ENCODE assay signal across 8 cellular contexts in the genomic region with DNA sequence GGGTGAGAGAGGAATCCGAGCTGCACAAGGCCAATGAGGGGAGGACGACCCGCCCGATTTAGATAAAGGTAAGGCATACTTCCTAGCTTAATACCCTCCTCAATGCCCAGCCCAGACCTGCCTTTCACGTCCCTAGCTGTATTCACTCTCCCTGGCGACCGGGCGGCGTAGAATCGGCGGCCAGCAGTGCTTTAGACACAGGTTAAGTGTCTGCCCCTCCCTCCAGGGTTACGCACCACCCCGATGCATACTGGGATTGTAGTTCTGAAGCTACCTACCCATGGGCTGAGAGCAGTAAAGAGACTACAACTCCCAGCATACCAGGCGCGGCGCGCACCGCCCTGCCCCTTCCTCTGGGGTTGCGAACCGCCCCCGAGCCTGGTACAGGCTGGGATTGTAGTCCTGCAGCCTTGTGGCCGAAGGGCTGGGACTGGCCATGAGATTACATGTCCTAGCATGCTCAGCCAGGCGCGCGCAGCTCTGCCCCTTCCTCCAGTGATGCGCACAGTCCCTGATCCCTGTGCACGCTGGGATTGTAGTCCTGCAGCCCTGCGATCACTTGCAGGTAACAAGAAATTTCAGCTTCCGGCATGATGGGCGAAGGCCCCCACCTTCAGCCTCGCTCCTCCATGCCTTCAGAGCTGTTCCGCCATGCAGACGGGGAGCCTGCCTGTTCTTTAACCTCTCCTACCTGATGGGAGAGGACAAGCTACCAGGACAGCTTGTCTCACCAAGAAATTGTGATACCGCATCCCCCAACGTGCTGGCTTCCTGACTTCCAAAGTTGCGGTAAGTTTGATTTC. TPM values are rescaled to one million over a fixed set of nuclear protein-coding genes. Genes with fewer than 3 reads are reported as not detected.
A peak's percentile ranks its signal among the peaks of the same experiment; 100 is the strongest.
DNase-seq lines count a peak whose midpoint lies in the region; ATAC-seq and TF ChIP-seq lines count a peak whose summit lies in the region.

No MANE protein-coding gene starts in this region.

- peaks cover 6% of the 10 kb centered on the region for H3K9me3 Mint-ChIP-seq in natural killer cell treated with Interleukin-12 subunit alpha and Interleukin-12 subunit beta and Interleukin-15 and Interleukin-18, amount 100 ng/mL, for 72 hours

- H3F3A ChIP-seq in Loucy (ENCODE audit: low read depth): no peaks in the 10 kb centered on the region

- H3K4me2 ChIP-seq in Loucy (ENCODE audit: low read depth, low read length, poor library complexity, severe bottlenecking): peak overlapping the region; percentile 97

- no peaks in the 10 kb centered on the region for H3K9me3 ChIP-seq in Loucy (ENCODE audit: insufficient read depth, low read depth, low read length)
- H3K9me3 ChIP-seq in RWPE2 (ENCODE audit: severe bottlenecking): peaks cover under 1% of the 10 kb centered on the region

- H3K27me3 ChIP-seq in H7 (ENCODE audit: control insufficient read depth, insufficient read depth, low read length) (no peaks in the 10 kb centered on the region), Loucy (ENCODE audit: insufficient read depth, low read length, poor library complexity, severe bottlenecking) (no peaks in the 10 kb centered on the region), RWPE2 (ENCODE audit: insufficient read depth, poor library complexity, severe bottlenecking) (no peaks in the 10 kb centered on the region)

- H3K4me1 ChIP-seq in Loucy (ENCODE audit: insufficient read depth, low read length, poor library complexity, severe bottlenecking) (peaks cover 25% of the 10 kb centered on the region), RWPE2 (ENCODE audit: insufficient read depth, poor library complexity, severe bottlenecking) (no peaks in the 10 kb centered on the region)

- peak overlapping the region; percentile 96 for H3K4me3 Mint-ChIP-seq in natural killer cell treated with Interleukin-12 subunit alpha and Interleukin-12 subunit beta and Interleukin-15 and Interleukin-18, amount 100 ng/mL, for 72 hours

- peak; percentile 98 for ATAC-seq in RWPE2 (ENCODE audit: low read depth)
- ATAC-seq in natural killer cell treated with Interleukin-12 subunit alpha and Interleukin-12 subunit beta and Interleukin-15 and Interleukin-18, amount 100 ng/mL, for 72 hours: peak; percentile 100

- no peaks in the 10 kb centered on the region for H4K20me1 ChIP-seq in Loucy (ENCODE audit: insufficient read depth, low read length, poor library complexity, severe bottlenecking)

- no peak for TF ChIP-seq CTCF in Loucy (conservative IDR thresholded peaks at IDR 0.05; ENCODE audit: low read length)
- no peak for TF ChIP-seq CTCF in RWPE2 (IDR thresholded peaks at IDR 0.05; ENCODE audit: poor library complexity, severe bottlenecking)
- TF ChIP-seq CTCF in fibroblast of the aortic adventitia (IDR thresholded peaks at IDR 0.05; ENCODE audit: insufficient read depth, low read length): no peak

- H2AFZ ChIP-seq in Loucy (ENCODE audit: low read length): peak overlapping the region; percentile 90

- DNase-seq in ELR (ENCODE audit: low read depth) (peak; percentile 97), H7 (peak; percentile 91), RWPE2 (ENCODE audit: low spot score) (peak; percentile 99), fibroblast of the aortic adventitia (ENCODE audit: low read depth) (peak; percentile 99)
- DNase-seq in activated effector memory CD4-positive, alpha-beta T cell treated with Interleukin-2 at 50 U/mL for 16 hours: peak; percentile 88
- DNase-seq in natural killer cell treated with Interleukin-12 subunit alpha and Interleukin-12 subunit beta and Interleukin-15 and Interleukin-18, amount 100 ng/mL, for 72 hours (ENCODE audit: low spot score): peak; percentile 95
- peak; percentile 90 for DNase-seq in stimulated activated naive CD4-positive, alpha-beta T cell treated with Interleukin-2 at 50 U/mL for 16 hours (lab: John Stamatoyannopoulos, UW)

- H3K9ac ChIP-seq in Loucy (ENCODE audit: low read depth, low read length, poor library complexity, severe bottlenecking): peak overlapping the region; percentile 85

- peak overlapping the region; percentile 81 to 93 for H3K27ac Mint-ChIP-seq in natural killer cell treated with Interleukin-12 subunit alpha and Interleukin-12 subunit beta and Interleukin-15 and Interleukin-18, amount 100 ng/mL, for 72 hours

- peaks cover 13% of the 10 kb centered on the region for H3K36me3 Mint-ChIP-seq in natural killer cell treated with Interleukin-12 subunit alpha and Interleukin-12 subunit beta and Interleukin-15 and Interleukin-18, amount 100 ng/mL, for 72 hours

- no peaks in the 10 kb centered on the region for H3K9me2 ChIP-seq in Loucy (replicated peaks; ENCODE audit: low read depth, low read length)

- H3K27me3 Mint-ChIP-seq in natural killer cell treated with Interleukin-12 subunit alpha and Interleukin-12 subunit beta and Interleukin-15 and Interleukin-18, amount 100 ng/mL, for 72 hours: no peaks in the 10 kb centered on the region

- peak overlapping the region; percentile 37 for H3K27ac ChIP-seq in RWPE2 (ENCODE audit: poor library complexity, severe bottlenecking)

- peaks cover 22% of the 10 kb centered on the region for H3K79me2 ChIP-seq in Loucy (ENCODE audit: insufficient read depth, low read length)

- H3K4me3 ChIP-seq in H7 (ENCODE audit: insufficient read depth, low read depth, low read length) (peak overlapping the region; percentile 80), Loucy (ENCODE audit: low read length, poor library complexity, severe bottlenecking) (peak overlapping the region; percentile 93), RWPE2 (ENCODE audit: severe bottlenecking) (peak overlapping the region; percentile 49), fibroblast of the aortic adventitia (ENCODE audit: low read depth, low read length) (peak overlapping the region; percentile 96)

- peaks cover 29 to 38% of the 10 kb centered on the region in 2 donors for H3K4me1 Mint-ChIP-seq in natural killer cell treated with Interleukin-12 subunit alpha and Interleukin-12 subunit beta and Interleukin-15 and Interleukin-18, amount 100 ng/mL, for 72 hours (ENCODE audit: low read depth in 2 of 2)

- H3K36me3 ChIP-seq in H7 (replicated peaks; ENCODE audit: control insufficient read depth, insufficient read depth, low read length) (no peaks in the 10 kb centered on the region), Loucy (ENCODE audit: insufficient read depth, low read length) (no peaks in the 10 kb centered on the region), RWPE2 (ENCODE audit: low read depth) (peaks cover 16% of the 10 kb centered on the region; the same call in 1 of the 2 replicates)

RNA-seq across cellular contexts. Expression of gene ZNF14, which starts 43.5 kb away (rescaled TPM):
- total RNA-seq in H7 (2014; rRNA removed; shearing (Covaris generic)): 2.3 and 4.3 TPM in 2 replicates
- total RNA-seq in fibroblast of the aortic adventitia (ENCODE audit: low replicate concordance): 3.8 and 4.6 TPM in 2 replicates
- 1 to 10 TPM; 5.4 to 6.7 TPM for total RNA-seq in natural killer cell treated with Interleukin-12 subunit alpha and Interleukin-12 subunit beta and Interleukin-15 and Interleukin-18, amount 100 ng/mL, for 72 hours

RNA-seq across cellular contexts. Expression of gene ZNF506, which starts 45.1 kb away (rescaled TPM):
- total RNA-seq in H7 (2014; rRNA removed; shearing (Covaris generic)): 0.04 and 0.07 TPM in 2 replicates
- 7.1 and 14.8 TPM in 2 replicates for total RNA-seq in fibroblast of the aortic adventitia (ENCODE audit: low replicate concordance)
- 10 to 100 TPM; 21.1 to 37.9 TPM for total RNA-seq in natural killer cell treated with Interleukin-12 subunit alpha and Interleukin-12 subunit beta and Interleukin-15 and Interleukin-18, amount 100 ng/mL, for 72 hours

Comparison
In these comparisons a context has a peak if more than half of its experiments do, and no peak if none do; other contexts are left out.
1. Peak in every context shown above with its lines: DNase-seq, ATAC-seq, H3K4me3 ChIP-seq and H3K27ac ChIP-seq.